Comparison of ENCODE assay signal across 26 cellular contexts in genomic region chr6:26243132-26243531, GRCh38.
A peak's percentile ranks its signal among the peaks of the same experiment; 100 is the strongest.
DNase-seq lines count a peak whose midpoint lies in the region; ATAC-seq, FAIRE-seq and TF ChIP-seq lines count a peak whose summit lies in the region.
"Had no signal": no experiment of that assay in that cellular context is flagged by ENCODE, and none has a peak within 500 bp of the region (broad histone marks: within the 10 kb centered on the region; RNA-seq: fewer than 3 reads in every experiment).

No MANE protein-coding gene starts in this region.

- H3K4me1 Mint-ChIP-seq in activated CD8-positive, alpha-beta T cell treated with anti-CD3 and anti-CD28 coated beads, Interleukin-2, amount 10 ng/mL, durations not matched to agents 7 days and 5 days (ENCODE audit: low read depth), result peaks cover 48% of the 10 kb centered on the region
- H3K4me1 Mint-ChIP-seq in activated T-cell treated with anti-CD3 and anti-CD28 coated beads, Interleukin-2, amount 50 U/mL, for 24 hours (ENCODE audit: low read depth), result peaks cover 23% of the 10 kb centered on the region

- TF ChIP-seq CTCF in bronchial epithelial cell (IDR thresholded peaks at IDR 0.05; ENCODE audit: insufficient read depth, low read length, severe bottlenecking), result no peak

- H3K27ac ChIP-seq in mesendoderm (ENCODE audit: low read depth, low read length), result no peak overlapping the region
- H3K27ac ChIP-seq: spleen, uterus had no signal

- no peaks in the 10 kb centered on the region for H3K79me1 ChIP-seq in mesendoderm (ENCODE audit: low read length)

- in situ Hi-C loops in Caki2 (cut with HindIII; ENCODE audit: low pct_unique_long_range_greater_than_20kb, low sequenced_read_pairs), result no loop called here

- H3K9ac ChIP-seq in mesendoderm (ENCODE audit: low read length), result no peak overlapping the region

- H3K9me3 Mint-ChIP-seq in activated CD8-positive, alpha-beta T cell treated with anti-CD3 and anti-CD28 coated beads, Interleukin-2, amount 10 ng/mL, durations not matched to agents 7 days and 5 days (ENCODE audit: insufficient read depth), result no peaks in the 10 kb centered on the region
- peaks cover 3% of the 10 kb centered on the region for H3K9me3 Mint-ChIP-seq in activated T-cell treated with anti-CD3 and anti-CD28 coated beads, Interleukin-2, amount 50 U/mL, for 24 hours
- H3K9me3 Mint-ChIP-seq: activated naive CD4-positive, alpha-beta T cell treated with anti-CD3 and anti-CD28 coated beads for 36 hours had no signal

- no peak overlapping the region for H3K4me3 ChIP-seq in bronchial epithelial cell (ENCODE audit: low read depth, low read length)
- H3K4me3 ChIP-seq in mesendoderm (ENCODE audit: low read length), result no peak overlapping the region
- H3K4me3 ChIP-seq: GM12878, HAP-1, spleen, uterus had no signal

- WGBS in mesendoderm (ENCODE audit: extremely low coverage, insufficient coverage, low lambda C conversion rate), result no CpG with 5 or more reads among the region's 2 CpGs

- no peak overlapping the region for H4K5ac ChIP-seq in mesendoderm (ENCODE audit: low read length)

- peaks cover 2% of the 10 kb centered on the region for H3K27me3 Mint-ChIP-seq in activated CD8-positive, alpha-beta T cell treated with anti-CD3 and anti-CD28 coated beads, Interleukin-2, amount 10 ng/mL, durations not matched to agents 7 days and 5 days (ENCODE audit: low read depth)
- H3K27me3 Mint-ChIP-seq in activated T-cell treated with anti-CD3 and anti-CD28 coated beads, Interleukin-2, amount 50 U/mL, for 24 hours, result no peaks in the 10 kb centered on the region

- H3K36me3 Mint-ChIP-seq in activated CD8-positive, alpha-beta T cell treated with anti-CD3 and anti-CD28 coated beads, Interleukin-2, amount 10 ng/mL, durations not matched to agents 7 days and 5 days (ENCODE audit: low read depth), result peaks cover 16% of the 10 kb centered on the region
- peaks cover 10% of the 10 kb centered on the region for H3K36me3 Mint-ChIP-seq in activated T-cell treated with anti-CD3 and anti-CD28 coated beads, Interleukin-2, amount 50 U/mL, for 24 hours (ENCODE audit: low read depth)
- H3K36me3 Mint-ChIP-seq: mesothelial cell of epicardium had no signal

- peaks cover 8% of the 10 kb centered on the region for H3K4me1 ChIP-seq in mesendoderm (ENCODE audit: control insufficient read depth, low read depth, low read length)
- H3K4me1 ChIP-seq: uterus had no signal

- H2AK5ac ChIP-seq in mesendoderm (ENCODE audit: low read length), result no peak overlapping the region

- H3K27me3 ChIP-seq in bronchial epithelial cell (ENCODE audit: control insufficient read depth, insufficient read depth, low read length) (no peaks in the 10 kb centered on the region), mesendoderm (ENCODE audit: insufficient read depth, low read length, poor library complexity) (no peaks in the 10 kb centered on the region)
- H3K27me3 ChIP-seq: spleen, uterus had no signal

- no peak overlapping the region for H3K56ac ChIP-seq in mesendoderm (ENCODE audit: low read length)

- no peaks in the 10 kb centered on the region for H3K36me3 ChIP-seq in bronchial epithelial cell (ENCODE audit: control insufficient read depth, insufficient read depth, low read length)
- H3K36me3 ChIP-seq in mesendoderm (ENCODE audit: control insufficient read depth, insufficient read depth, low read length), result no peaks in the 10 kb centered on the region
- H3K36me3 ChIP-seq: HAP-1, spleen, uterus had no signal

- FAIRE-seq in bronchial epithelial cell (lab: Jason Lieb, UNC), result peak; percentile 43
- FAIRE-seq: GM12878, islet of Langerhans had no signal

- H3K79me2 ChIP-seq in mesendoderm (ENCODE audit: control insufficient read depth, insufficient read depth, low read length), result no peaks in the 10 kb centered on the region

- H3K18ac ChIP-seq in mesendoderm (ENCODE audit: low read length), result no peak overlapping the region

- no peak overlapping the region for H2BK120ac ChIP-seq in mesendoderm (ENCODE audit: low read depth, low read length)

- CTCF ChIA-PET in activated CD8-positive, alpha-beta T cell treated with anti-CD3 and anti-CD28 coated beads, Interleukin-2, amount 10 ng/mL, durations not matched to agents 7 days and 5 days (lab: Charles Lee), result interaction anchor here (1.2 kb wide), 1 partner anchor 16 kb away, joined by 3 read pairs; no protein-coding TSS in a partner anchor

- H3K23ac ChIP-seq in mesendoderm (ENCODE audit: low read length), result no peak overlapping the region

- no peak overlapping the region for H3K4me2 ChIP-seq in mesendoderm (ENCODE audit: low read length)

- no peak for ATAC-seq in activated CD8-positive, alpha-beta T cell treated with anti-CD3 and anti-CD28 coated beads, Interleukin-2, amount 10 ng/mL, durations not matched to agents 7 days and 5 days
- ATAC-seq: activated T-cell treated with anti-CD3 and anti-CD28 coated beads, Interleukin-2, amount 50 U/mL, for 4 hours; GM12878 had no signal

- peak; percentile 15 for DNase-seq in Caki2 (ENCODE audit: low read depth)
- DNase-seq in HPDE6-E6E7 (ENCODE audit: extremely low spot score), result peak; percentile 65
- peak; percentile 87 for DNase-seq in bronchial epithelial cell (ENCODE audit: low read depth)
- peak; percentile 56 for DNase-seq in mesendoderm
- DNase-seq in activated CD8-positive, alpha-beta T cell treated with anti-CD3 and anti-CD28 coated beads, Interleukin-2, amount 10 ng/mL, durations not matched to agents 7 days and 5 days, result no peak
- DNase-seq in activated T-cell treated with anti-CD3 and anti-CD28 coated beads, Interleukin-2, amount 50 U/mL, for 24 hours, result no peak
- DNase-seq in cerebellar cortex (ENCODE audit: low spot score), result no peak
- no peak for DNase-seq in medulla oblongata (ENCODE audit: extremely low spot score)
- DNase-seq: ACHN; activated CD4-positive, alpha-beta T cell treated with anti-CD3 and anti-CD28 coated beads, Interleukin-2, amount 50 U/mL, for 4 hours; activated naive CD4-positive, alpha-beta T cell treated with anti-CD3 and anti-CD28 coated beads for 36 hours; activated T-cell treated with anti-CD3 and anti-CD28 coated beads, Interleukin-2, amount 50 U/mL, for 4 hours; C1 segment of cervical spinal cord; central memory CD4-positive, alpha-beta T cell; effector memory CD4-positive, alpha-beta T cell; IMR-90; NCI-H510A; Right ventricle myocardium superior; spleen; stimulated activated CD4-positive, alpha-beta T cell treated with anti-CD3 and anti-CD28 coated beads, Interleukin-4, amount 100 ng/mL, for 4 hours; T-helper 1 cell; uterus had no signal

- H2BK15ac ChIP-seq in mesendoderm (replicated peaks; ENCODE audit: low read depth), result no peak overlapping the region

- POLR2A ChIA-PET in activated CD8-positive, alpha-beta T cell treated with anti-CD3 and anti-CD28 coated beads, Interleukin-2, amount 10 ng/mL, durations not matched to agents 7 days and 5 days (lab: Charles Lee), result interaction anchor here (0.8 to 6.8 kb wide), 7 partner anchors 27 to 1572 kb away, joined by 3 to 118 read pairs (median 10); a partner anchor contains a TSS

- no peak overlapping the region for H3K27ac Mint-ChIP-seq in activated CD8-positive, alpha-beta T cell treated with anti-CD3 and anti-CD28 coated beads, Interleukin-2, amount 10 ng/mL, durations not matched to agents 7 days and 5 days
- no peak overlapping the region for H3K27ac Mint-ChIP-seq in activated T-cell treated with anti-CD3 and anti-CD28 coated beads, Interleukin-2, amount 50 U/mL, for 24 hours
- H3K27ac Mint-ChIP-seq: mesothelial cell of epicardium had no signal

- H3K4me3 Mint-ChIP-seq in activated CD8-positive, alpha-beta T cell treated with anti-CD3 and anti-CD28 coated beads, Interleukin-2, amount 10 ng/mL, durations not matched to agents 7 days and 5 days, result no peak overlapping the region
- no peak overlapping the region for H3K4me3 Mint-ChIP-seq in activated T-cell treated with anti-CD3 and anti-CD28 coated beads, Interleukin-2, amount 50 U/mL, for 24 hours
- H3K4me3 Mint-ChIP-seq: activated naive CD4-positive, alpha-beta T cell treated with anti-CD3 and anti-CD28 coated beads for 36 hours; mesothelial cell of epicardium had no signal

- H4K8ac ChIP-seq in mesendoderm (ENCODE audit: low read depth, low read length), result no peak overlapping the region

- no peak overlapping the region for H2BK5ac ChIP-seq in mesendoderm (ENCODE audit: low read length)

- H3K4ac ChIP-seq in mesendoderm (ENCODE audit: low read depth, low read length), result no peak overlapping the region

Comparison
In these comparisons a context has a peak if more than half of its experiments do, and no peak if none do; other contexts are left out.
1. DNase-seq: peak in Caki2 (single experiment), HPDE6-E6E7 (single experiment), bronchial epithelial cell (single experiment) and mesendoderm (single experiment); none in activated CD8-positive, alpha-beta T cell treated with anti-CD3 and anti-CD28 coated beads, Interleukin-2, amount 10 ng/mL, durations not matched to agents 7 days and 5 days (single experiment), activated T-cell treated with anti-CD3 and anti-CD28 coated beads, Interleukin-2, amount 50 U/mL, for 24 hours (single experiment), cerebellar cortex (single experiment) and medulla oblongata (single experiment).